Comparison of ENCODE assay signal across 8 cellular contexts in genomic region chr10:4849555-4850242, GRCh38. TPM values are rescaled to one million over a fixed set of nuclear protein-coding genes. Genes with fewer than 3 reads are reported as not detected.
DNase-seq lines count a peak whose midpoint lies in the region; ATAC-seq, FAIRE-seq and TF ChIP-seq lines count a peak whose summit lies in the region.

No MANE protein-coding gene starts in this region.

- WGBS in pancreas, 2 donors, result 5 to 7% methylated on average over 12 of the region's 12 CpGs
- WGBS in tibial nerve, 2 donors, result 5% methylated on average over 12 of the region's 12 CpGs

- TF ChIP-seq POLR2A in NB4 (IDR thresholded peaks at IDR 0.05; ENCODE audit: extremely low read depth, insufficient read length) (no peak), tibial nerve (IDR thresholded peaks at IDR 0.05) (no peak)

- H3K36me3 ChIP-seq in SJSA1 (peaks cover 7% of the 10 kb centered on the region), pancreas (no peaks in the 10 kb centered on the region), tibial nerve (peaks cover 0 to 4% (median 0%) of the 10 kb centered on the region in 3 donors)

- TF ChIP-seq EP300 in tibial nerve (IDR thresholded peaks at IDR 0.05), result peak in 1 of 2 donors; percentile 69

- FAIRE-seq in pancreas (lab: Jason Lieb, UNC), result peak; percentile 93

- H3K4me3 ChIP-seq in NB4 (ENCODE audit: low read depth, low read length) (no peak overlapping the region), SJSA1 (no peak overlapping the region), pancreas (no peak overlapping the region), tibial nerve (no peak overlapping the region)

- no peak overlapping the region for H3K27ac ChIP-seq in SJSA1
- peak overlapping the region in 2 of 4 donors; percentile 38 to 73 for H3K27ac ChIP-seq in pancreas
- peak overlapping the region in 2 of 4 donors; percentile 63 to 73 for H3K27ac ChIP-seq in tibial nerve

- TF ChIP-seq CTCF in GM10266 (IDR thresholded peaks at IDR 0.05; ENCODE audit: control insufficient read depth, insufficient read depth, low read depth, missing control alignments), result peak; percentile 98
- peak; percentile 88 for TF ChIP-seq CTCF in NB4 (IDR thresholded peaks at IDR 0.05; ENCODE audit: low read depth, low read length)
- peak; percentile 88 to 97 (median 96) for TF ChIP-seq CTCF in pancreas (IDR thresholded peaks at IDR 0.05)
- TF ChIP-seq CTCF in tibial nerve (IDR thresholded peaks at IDR 0.05), result peak; percentile 95 to 99 (median 96)

- no peaks in the 10 kb centered on the region for H3K9me3 ChIP-seq in SJSA1 (replicated peaks)
- no peaks in the 10 kb centered on the region for H3K9me3 ChIP-seq in pancreas
- no peaks in the 10 kb centered on the region for H3K9me3 ChIP-seq in tibial nerve

- ATAC-seq in HG02588 (IDR thresholded peaks at IDR 0.05; ENCODE audit: unreplicated experiment), result peak; percentile 87
- peak; percentile 79 to 91 (median 86) for ATAC-seq in pancreas

- H3K27me3 ChIP-seq in SJSA1 (replicated peaks) (no peaks in the 10 kb centered on the region), pancreas (no peaks in the 10 kb centered on the region), tibial nerve (no peaks in the 10 kb centered on the region)

- H3K4me1 ChIP-seq in SJSA1 (replicated peaks), result peaks cover 35% of the 10 kb centered on the region
- peaks cover 12 to 33% (median 19%) of the 10 kb centered on the region in 3 donors for H3K4me1 ChIP-seq in pancreas
- H3K4me1 ChIP-seq in tibial nerve, result peaks cover 0 to 51% (median 0%) of the 10 kb centered on the region in 4 donors

- intact Hi-C loops in pancreas (cut with DNase I), result loop anchor here in 2 of 3 donors (10.0 kb wide), 2 partner anchors 245 to 435 kb away; partner anchors contain the start of gene AKR1C3 (in 1 of the 2)

- DNase-seq in GM10266 (ENCODE audit: extremely low spot score) (peak; percentile 79), NB4 (ENCODE audit: low read depth) (peak; percentile 85), SJSA1 (ENCODE audit: low read depth in 1 of 2, low spot score in 2 of 2) (peak; percentile 79 to 89), activated gamma-delta T cell treated with Interleukin-2 at 50 U/mL for 16 hours (peak; percentile 78), globus pallidus (ENCODE audit: low spot score) (peak; percentile 82), pancreas (peak; percentile 83 to 98 (median 94)), tibial nerve (ENCODE audit: low spot score in 2 of 2) (peak; percentile 86 to 95)

RNA-seq across cellular contexts. Expression of gene AKR1E2, which starts 23.7 kb away (rescaled TPM):
- total RNA-seq in SJSA1 (2014; rRNA removed; shearing (Covaris generic)), result 17.0 and 24.5 TPM in 2 replicates
- 10 to 100 TPM in 1 of 6 donors, 1 to 10 TPM in 5; 1.5 to 10.2 (median 2.7) TPM for total RNA-seq in pancreas
- polyA plus RNA-seq in pancreas, result 1 to 10 TPM in 1 of 2 donors, under 1 TPM in 1; 0.85 to 1.1 TPM
- 10 to 100 TPM; 12.7 to 24.3 (median 21.3) TPM for total RNA-seq in tibial nerve
